Comparison of ENCODE assay signal across 1 cellular context in the genomic region with DNA sequence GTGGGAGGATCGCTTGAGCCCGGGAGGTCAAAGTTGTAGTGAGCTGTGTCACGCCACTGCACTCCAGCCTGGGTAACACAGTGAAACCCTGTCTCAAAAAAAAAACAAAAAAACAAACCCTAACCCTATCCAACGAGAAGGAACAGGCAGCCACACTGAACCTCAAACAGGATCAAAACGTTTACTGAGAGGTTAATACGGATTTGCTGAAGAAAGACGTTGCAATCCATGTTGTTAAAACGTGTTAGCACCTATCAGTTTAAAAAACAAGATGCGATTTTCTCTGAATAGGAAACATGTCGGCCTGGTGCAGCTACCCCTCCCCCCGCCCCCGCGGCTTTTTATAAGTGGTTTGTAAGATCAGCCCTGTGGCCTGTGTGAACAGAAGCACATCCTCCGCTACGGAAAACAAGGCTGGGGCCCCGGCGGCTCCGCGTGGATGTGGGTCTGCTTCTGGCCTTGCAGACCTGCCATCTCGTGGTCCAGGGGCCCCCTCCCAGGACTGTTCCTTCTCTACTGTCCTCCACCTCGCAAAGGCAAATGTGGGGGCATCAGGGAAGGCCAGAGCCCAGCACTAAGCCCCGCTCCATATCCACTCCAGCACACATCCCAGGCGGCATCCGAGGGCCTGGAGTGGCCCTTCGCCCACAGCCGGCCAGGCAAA.
TF ChIP-seq lines count a peak whose summit lies in the region.

No MANE protein-coding gene starts in this region.

TF ChIP-seq in HepG2, 621 proteins besides CTCF, POLR2A, EP300 and RAD21:
- TF ChIP-seq, protein P1, sequence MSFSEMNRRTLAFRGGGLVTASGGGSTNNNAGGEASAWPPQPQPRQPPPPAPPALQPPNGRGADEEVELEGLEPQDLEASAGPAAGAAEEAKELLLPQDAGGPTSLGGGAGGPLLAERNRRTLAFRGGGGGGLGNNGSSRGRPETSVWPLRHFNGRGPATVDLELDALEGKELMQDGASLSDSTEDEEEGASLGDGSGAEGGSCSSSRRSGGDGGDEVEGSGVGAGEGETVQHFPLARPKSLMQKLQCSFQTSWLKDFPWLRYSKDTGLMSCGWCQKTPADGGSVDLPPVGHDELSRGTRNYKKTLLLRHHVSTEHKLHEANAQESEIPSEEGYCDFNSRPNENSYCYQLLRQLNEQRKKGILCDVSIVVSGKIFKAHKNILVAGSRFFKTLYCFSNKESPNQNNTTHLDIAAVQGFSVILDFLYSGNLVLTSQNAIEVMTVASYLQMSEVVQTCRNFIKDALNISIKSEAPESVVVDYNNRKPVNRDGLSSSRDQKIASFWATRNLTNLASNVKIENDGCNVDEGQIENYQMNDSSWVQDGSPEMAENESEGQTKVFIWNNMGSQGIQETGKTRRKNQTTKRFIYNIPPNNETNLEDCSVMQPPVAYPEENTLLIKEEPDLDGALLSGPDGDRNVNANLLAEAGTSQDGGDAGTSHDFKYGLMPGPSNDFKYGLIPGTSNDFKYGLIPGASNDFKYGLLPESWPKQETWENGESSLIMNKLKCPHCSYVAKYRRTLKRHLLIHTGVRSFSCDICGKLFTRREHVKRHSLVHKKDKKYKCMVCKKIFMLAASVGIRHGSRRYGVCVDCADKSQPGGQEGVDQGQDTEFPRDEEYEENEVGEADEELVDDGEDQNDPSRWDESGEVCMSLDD (CRISPR knock-in tag; IDR thresholded peaks at IDR 0.05; ENCODE audit: borderline replicate concordance): no peak
- no peak for TF ChIP-seq KLF6 (CRISPR knock-in tag; IDR thresholded peaks at IDR 0.05)
- TF ChIP-seq ZFAT (CRISPR knock-in tag; conservative IDR thresholded peaks at IDR 0.05): no peak
- TF ChIP-seq, protein P2, sequence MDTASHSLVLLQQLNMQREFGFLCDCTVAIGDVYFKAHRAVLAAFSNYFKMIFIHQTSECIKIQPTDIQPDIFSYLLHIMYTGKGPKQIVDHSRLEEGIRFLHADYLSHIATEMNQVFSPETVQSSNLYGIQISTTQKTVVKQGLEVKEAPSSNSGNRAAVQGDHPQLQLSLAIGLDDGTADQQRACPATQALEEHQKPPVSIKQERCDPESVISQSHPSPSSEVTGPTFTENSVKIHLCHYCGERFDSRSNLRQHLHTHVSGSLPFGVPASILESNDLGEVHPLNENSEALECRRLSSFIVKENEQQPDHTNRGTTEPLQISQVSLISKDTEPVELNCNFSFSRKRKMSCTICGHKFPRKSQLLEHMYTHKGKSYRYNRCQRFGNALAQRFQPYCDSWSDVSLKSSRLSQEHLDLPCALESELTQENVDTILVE (CRISPR knock-in tag; IDR thresholded peaks at IDR 0.05): no peak
- no peak for TF ChIP-seq CBX5 (CRISPR knock-in tag; IDR thresholded peaks at IDR 0.05; ENCODE audit: borderline replicate concordance)
- TF ChIP-seq ZNF331 (CRISPR knock-in tag; IDR thresholded peaks at IDR 0.05): no peak
- TF ChIP-seq ZMYM4 (CRISPR knock-in tag; IDR thresholded peaks at IDR 0.05): no peak
- TF ChIP-seq HOXA9 (CRISPR knock-in tag; IDR thresholded peaks at IDR 0.05; ENCODE audit: borderline replicate concordance): no peak
- peak; percentile 37 for TF ChIP-seq AGO2 (optimal IDR thresholded peaks at IDR 0.05; ENCODE audit: low read depth, low read length)
- TF ChIP-seq ZNF263 (CRISPR knock-in tag; IDR thresholded peaks at IDR 0.05): no peak
- TF ChIP-seq SSRP1 (CRISPR knock-in tag; IDR thresholded peaks at IDR 0.05): no peak
- no peak for TF ChIP-seq YY1 (IDR thresholded peaks at IDR 0.05; ENCODE audit: insufficient read depth, insufficient replicate concordance, low read depth, low read length)
- TF ChIP-seq ZNF569 (CRISPR knock-in tag; IDR thresholded peaks at IDR 0.05; ENCODE audit: borderline replicate concordance): no peak
- 0 out of 2 replicates have a peak, but pooled peaks have one; percentile 43 for TF ChIP-seq ZNF550 (CRISPR knock-in tag; IDR thresholded peaks at IDR 0.05; ENCODE audit: borderline replicate concordance)
- TF ChIP-seq ZNF530 (CRISPR knock-in tag; IDR thresholded peaks at IDR 0.05; ENCODE audit: low read depth): no peak
- TF ChIP-seq ZNF333 (CRISPR knock-in tag; IDR thresholded peaks at IDR 0.05; ENCODE audit: borderline replicate concordance): no peak
- TF ChIP-seq ZBTB38 (CRISPR knock-in tag; IDR thresholded peaks at IDR 0.05): peak; percentile 73; the same call in 1 of the 2 replicates
- no peak for TF ChIP-seq DR1 (CRISPR knock-in tag; IDR thresholded peaks at IDR 0.05)
- TF ChIP-seq, protein P3, sequence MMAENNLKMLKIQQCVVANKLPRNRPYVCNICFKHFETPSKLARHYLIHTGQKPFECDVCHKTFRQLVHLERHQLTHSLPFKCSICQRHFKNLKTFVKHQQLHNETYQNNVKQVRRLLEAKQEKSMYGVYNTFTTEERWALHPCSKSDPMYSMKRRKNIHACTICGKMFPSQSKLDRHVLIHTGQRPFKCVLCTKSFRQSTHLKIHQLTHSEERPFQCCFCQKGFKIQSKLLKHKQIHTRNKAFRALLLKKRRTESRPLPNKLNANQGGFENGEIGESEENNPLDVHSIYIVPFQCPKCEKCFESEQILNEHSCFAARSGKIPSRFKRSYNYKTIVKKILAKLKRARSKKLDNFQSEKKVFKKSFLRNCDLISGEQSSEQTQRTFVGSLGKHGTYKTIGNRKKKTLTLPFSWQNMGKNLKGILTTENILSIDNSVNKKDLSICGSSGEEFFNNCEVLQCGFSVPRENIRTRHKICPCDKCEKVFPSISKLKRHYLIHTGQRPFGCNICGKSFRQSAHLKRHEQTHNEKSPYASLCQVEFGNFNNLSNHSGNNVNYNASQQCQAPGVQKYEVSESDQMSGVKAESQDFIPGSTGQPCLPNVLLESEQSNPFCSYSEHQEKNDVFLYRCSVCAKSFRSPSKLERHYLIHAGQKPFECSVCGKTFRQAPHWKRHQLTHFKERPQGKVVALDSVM (CRISPR knock-in tag; IDR thresholded peaks at IDR 0.05): peak; percentile 3
- no peak for TF ChIP-seq ZBTB20 (CRISPR knock-in tag; IDR thresholded peaks at IDR 0.05; ENCODE audit: borderline replicate concordance, low read depth)
